11 cellular contexts compared by ENCODE assay signal in genomic region chr3:127698264-127699097, GRCh38. TPM values are rescaled to one million over a fixed set of nuclear protein-coding genes. Genes with fewer than 3 reads are reported as not detected.
A peak's percentile ranks its signal among the peaks of the same experiment; 100 is the strongest.
DNase-seq lines count a peak whose midpoint lies in the region; ATAC-seq, FAIRE-seq and TF ChIP-seq lines count a peak whose summit lies in the region.
"Had no signal": no experiment of that assay in that cellular context is flagged by ENCODE, and none has a peak within 500 bp of the region (broad histone marks: within the 10 kb centered on the region; RNA-seq: fewer than 3 reads in every experiment).

No MANE protein-coding gene starts in this region.

- no peaks in the 10 kb centered on the region for H3K79me2 ChIP-seq in HepG2 (ENCODE audit: insufficient read depth, low read length)

- peak overlapping the region in 1 of 10 donors; percentile 16 for H3K4me3 Mint-ChIP-seq in naive thymus-derived CD4-positive, alpha-beta T cell
- H3K4me3 Mint-ChIP-seq: activated CD8-positive, alpha-beta memory T cell treated with anti-CD3 and anti-CD28 coated beads, Interleukin-2, amount 10 ng/mL, durations not matched to agents 7 days and 5 days had no signal

- no peak overlapping the region for H3K27ac Mint-ChIP-seq in naive thymus-derived CD4-positive, alpha-beta T cell
- H3K27ac Mint-ChIP-seq: activated CD8-positive, alpha-beta memory T cell treated with anti-CD3 and anti-CD28 coated beads, Interleukin-2, amount 10 ng/mL, durations not matched to agents 7 days and 5 days had no signal

- CTCF ChIA-PET in HepG2 (lab: Yijun Ruan, JAX; ENCODE audit: low intra/inter-chr PET ratio, low total read pairs): no interaction called here
- CTCF ChIA-PET in naive thymus-derived CD4-positive, alpha-beta T cell (lab: Charles Lee): no interaction called here

- H3K4me3 ChIP-seq in liver (ENCODE audit: low read depth in 1 of 3, low read length in 3 of 3): no peak overlapping the region
- no peak overlapping the region; a peak in 1 of 6 replicates for H3K4me3 ChIP-seq in HepG2 (replicated peaks in 1 of 3; ENCODE audit: insufficient read depth in 1 of 3, low read depth in 2 of 3, low read length in 3 of 3)
- no peak overlapping the region for H3K4me3 ChIP-seq in heart right ventricle
- H3K4me3 ChIP-seq in naive thymus-derived CD4-positive, alpha-beta T cell (ENCODE audit: low read length): no peak overlapping the region

- ATAC-seq in HepG2: no peak
- peak in 2 of 8 donors; percentile 1 to 9 for ATAC-seq in heart right ventricle
- no peak for ATAC-seq in naive thymus-derived CD4-positive, alpha-beta T cell
- ATAC-seq in GM19351 (IDR thresholded peaks at IDR 0.05; ENCODE audit: unreplicated experiment): no peak

- peak overlapping the region; percentile 80 to 87 for H3K27ac ChIP-seq in liver (ENCODE audit: low read depth in 1 of 2, low read length in 2 of 2)
- H3K27ac ChIP-seq in HepG2 (ENCODE audit: extremely low read length, insufficient read depth, low read length): no peak overlapping the region
- peak overlapping the region; percentile 89 to 99 (median 95) for H3K27ac ChIP-seq in heart right ventricle
- H3K27ac ChIP-seq in naive thymus-derived CD4-positive, alpha-beta T cell (ENCODE audit: low read depth, low read length): no peak overlapping the region
- H3K27ac ChIP-seq: neutrophil had no signal

- H3K9me3 Mint-ChIP-seq in naive thymus-derived CD4-positive, alpha-beta T cell: peaks cover 0 to 5% (median 0%) of the 10 kb centered on the region in 11 donors

- no peak for TF ChIP-seq POLR2A in HepG2 (IDR thresholded peaks at IDR 0.05; ENCODE audit: insufficient read depth in 1 of 2, low read depth in 2 of 2, low read length in 2 of 2)

- in situ Hi-C loops in HepG2 (cut with HindIII; ENCODE audit: extremely low pct_ligation_motif_present, low pct_unique_long_range_greater_than_20kb): no loop called here

- no peaks in the 10 kb centered on the region for H3K9me3 ChIP-seq in liver (ENCODE audit: control insufficient read depth in 4 of 4, low read length in 3 of 4)
- no peaks in the 10 kb centered on the region for H3K9me3 ChIP-seq in HepG2 (ENCODE audit: low read length)
- no peaks in the 10 kb centered on the region for H3K9me3 ChIP-seq in heart right ventricle
- no peaks in the 10 kb centered on the region for H3K9me3 ChIP-seq in naive thymus-derived CD4-positive, alpha-beta T cell (ENCODE audit: control insufficient read depth in 2 of 3, low read length in 3 of 3)
- H3K9me3 ChIP-seq: neutrophil had no signal

- H3K36me3 Mint-ChIP-seq in naive thymus-derived CD4-positive, alpha-beta T cell: peaks cover 0 to 5% (median 0%) of the 10 kb centered on the region in 5 donors
- H3K36me3 Mint-ChIP-seq: activated CD8-positive, alpha-beta memory T cell treated with anti-CD3 and anti-CD28 coated beads, Interleukin-2, amount 10 ng/mL, durations not matched to agents 7 days and 5 days had no signal

- TF ChIP-seq EP300 in HepG2 (IDR thresholded peaks at IDR 0.05; ENCODE audit: low read depth in 2 of 2, low read length in 2 of 2): no peak
- TF ChIP-seq EP300 in HepG2 (CRISPR knock-in tag; IDR thresholded peaks at IDR 0.05; ENCODE audit: borderline replicate concordance): no peak

- TF ChIP-seq CTCF in liver (IDR thresholded peaks at IDR 0.05; ENCODE audit: low read depth, low read length, missing input control) (no peak), HepG2 (CRISPR knock-in tag; IDR thresholded peaks at IDR 0.05) (no peak), heart right ventricle (IDR thresholded peaks at IDR 0.05) (no peak)

- DNase-seq in HepG2 (ENCODE audit: low spot score) (no peak), heart right ventricle (no peak), posterior vena cava (ENCODE audit: low spot score) (peak; percentile 69), NOMO-1 treated with DMSO at 0.1 percent for 48 hours (lab: John Stamatoyannopoulos, UW; ENCODE audit: unreplicated experiment) (no peak)
- no peak for DNase-seq in naive thymus-derived CD4-positive, alpha-beta T cell
- no peak for DNase-seq in activated effector memory CD4-positive, alpha-beta T cell treated with anti-CD3 and anti-CD28 coated beads, Interleukin-2, amount 50 U/mL, for 16 hours
- DNase-seq: activated CD8-positive, alpha-beta memory T cell treated with anti-CD3 and anti-CD28 coated beads, Interleukin-2, amount 10 ng/mL, durations not matched to agents 7 days and 5 days; NCI-H510A had no signal

- 84% methylated on average over 8 of the region's 8 CpGs for WGBS in liver
- WGBS in HepG2 (ENCODE audit: low lambda C conversion rate): 43% methylated on average over 7 of the region's 8 CpGs
- 52 to 65% methylated on average over 8 of the region's 8 CpGs for WGBS in heart right ventricle, 2 donors

- H3K36me3 ChIP-seq in liver (ENCODE audit: control insufficient read depth in 4 of 4, insufficient read depth in 3 of 4, low read depth in 1 of 4, low read length in 3 of 4) (peaks cover 0 to 4% (median 2%) of the 10 kb centered on the region in 4 donors), HepG2 (replicated peaks in 1 of 2; ENCODE audit: control insufficient read depth in 1 of 2, insufficient read depth in 2 of 2, low read length in 2 of 2) (no peaks in the 10 kb centered on the region), heart right ventricle (peaks cover 0 to 26% (median 4%) of the 10 kb centered on the region in 9 donors)
- H3K36me3 ChIP-seq in naive thymus-derived CD4-positive, alpha-beta T cell (ENCODE audit: control insufficient read depth in 2 of 3, insufficient read depth in 3 of 3, low read length in 3 of 3): no peaks in the 10 kb centered on the region
- H3K36me3 ChIP-seq: neutrophil had no signal

- H3K9ac ChIP-seq in liver (ENCODE audit: low read depth in 1 of 2, low read length in 2 of 2) (no peak overlapping the region), HepG2 (ENCODE audit: insufficient read depth, low read depth, low read length) (no peak overlapping the region)

- no TSS peak for BruUV-seq in HepG2 (replicated peaks; lab: Mats Ljungman, UMichigan)

- intact Hi-C loops in HepG2 (cut with micrococcal nuclease; ENCODE audit: unreplicated experiment) (loop anchor here (10.0 kb wide), 2 partner anchors 104 to 136 kb away; partner anchors contain the start of genes MCM2 and TPRA1), heart right ventricle (cut with DNase I) (loop anchor here in 8 of 10 donors (1.0 to 10.0 kb wide), 9 partner anchors 48 to 276 kb away; partner anchors contain the start of gene MGLL (in 4 of the 8)), posterior vena cava (cut with DNase I) (loop anchor here (5.0 kb wide), 2 partner anchors 39 to 119 kb away; no protein-coding TSS in a partner anchor)
- intact Hi-C loops in naive thymus-derived CD4-positive, alpha-beta T cell (cut with micrococcal nuclease): no loop called here

- peaks cover 0 to 5% (median 0%) of the 10 kb centered on the region in 5 donors for H3K27me3 Mint-ChIP-seq in naive thymus-derived CD4-positive, alpha-beta T cell
- H3K27me3 Mint-ChIP-seq: activated CD8-positive, alpha-beta memory T cell treated with anti-CD3 and anti-CD28 coated beads, Interleukin-2, amount 10 ng/mL, durations not matched to agents 7 days and 5 days had no signal

- H3K4me1 ChIP-seq in liver (ENCODE audit: control insufficient read depth in 4 of 4, insufficient read depth in 4 of 4, low read length in 3 of 4) (peaks cover 11 to 59% (median 50%) of the 10 kb centered on the region in 4 donors), HepG2 (ENCODE audit: insufficient read depth, low read length) (peaks cover 12% of the 10 kb centered on the region), heart right ventricle (peaks cover 55 to 93% (median 73%) of the 10 kb centered on the region in 9 donors)
- no peaks in the 10 kb centered on the region for H3K4me1 ChIP-seq in naive thymus-derived CD4-positive, alpha-beta T cell (ENCODE audit: control insufficient read depth in 2 of 2, insufficient read depth in 2 of 2, low read length in 2 of 2)

- H3K4me2 ChIP-seq in HepG2 (ENCODE audit: low read depth, low read length): no peak overlapping the region

- H2AFZ ChIP-seq in HepG2 (ENCODE audit: low read length): no peak overlapping the region

- H3K27me3 ChIP-seq in liver (ENCODE audit: control insufficient read depth in 4 of 4, insufficient read depth in 4 of 4, low read length in 3 of 4) (no peaks in the 10 kb centered on the region), HepG2 (ENCODE audit: control insufficient read depth in 1 of 2, insufficient read depth in 2 of 2, low read length in 2 of 2) (peaks cover 0 to 2% of the 10 kb centered on the region in 2 experiments; a peak in 2 of 5 replicates), heart right ventricle (no peaks in the 10 kb centered on the region)
- no peaks in the 10 kb centered on the region for H3K27me3 ChIP-seq in naive thymus-derived CD4-positive, alpha-beta T cell (ENCODE audit: control insufficient read depth in 2 of 2, insufficient read depth in 2 of 2, low read length in 2 of 2)
- H3K27me3 ChIP-seq: neutrophil had no signal

- H3K4me1 Mint-ChIP-seq in naive thymus-derived CD4-positive, alpha-beta T cell: peaks cover 0 to 5% (median 3%) of the 10 kb centered on the region in 7 donors

- POLR2A ChIA-PET in HepG2 (lab: Yijun Ruan, JAX): no interaction called here
- POLR2A ChIA-PET in naive thymus-derived CD4-positive, alpha-beta T cell (lab: Charles Lee): interaction anchor here (0.6 to 1.0 kb wide), 3 partner anchors 10 to 27 kb away, joined by 3 to 5 read pairs (median 3); no protein-coding TSS in a partner anchor

- no peak for FAIRE-seq in HepG2 (lab: Jason Lieb, UNC)

- no peaks in the 10 kb centered on the region for H4K20me1 ChIP-seq in HepG2 (ENCODE audit: insufficient read depth, low read length)

- TF ChIP-seq RAD21 in liver (IDR thresholded peaks at IDR 0.05) (no peak), HepG2 (CRISPR knock-in tag; IDR thresholded peaks at IDR 0.05) (no peak)

RNA-seq across cellular contexts. Expression of gene ABTB1, which starts 25.7 kb away (rescaled TPM):
- total RNA-seq in liver: 1 to 10 TPM; 9.7 to 9.8 TPM
- 10 to 100 TPM; 12.1 to 14.1 TPM for polyA plus RNA-seq in liver
- 0.24 and 0.42 TPM in 2 replicates for total RNA-seq in HepG2 (2016; rRNA removed; fragmentation: Illumina TruSeq; extraction: Trizol)
- total RNA-seq in HepG2 (2016; cell fraction: cytosol; rRNA removed; fragmentation: Illumina TruSeq; extraction: Trizol; ENCODE audit: low read depth): 0.09 and 0.30 TPM in 2 replicates
- total RNA-seq in HepG2 (2016; cell fraction: insoluble cytoplasmic fraction; rRNA removed; fragmentation: Illumina TruSeq; extraction: Trizol): 0.13 and 0.30 TPM in 2 replicates
- total RNA-seq in HepG2 (2016; cell fraction: membrane; rRNA removed; fragmentation: Illumina TruSeq; extraction: Trizol): 0.56 and 0.72 TPM in 2 replicates
- 1.0 and 2.3 TPM in 2 replicates for total RNA-seq in HepG2 (2016; cell fraction: nucleus; rRNA removed; fragmentation: Illumina TruSeq; extraction: Trizol)
- 14.5 and 17.9 TPM in 2 replicates for polyA plus RNA-seq in HepG2 (2011; rRNA removed)
- 12.3 and 15.2 TPM in 2 replicates for polyA plus RNA-seq in HepG2 (2011; cell fraction: cytosol; rRNA removed)
- 97.1 and 99.3 TPM in 2 replicates for polyA plus RNA-seq in HepG2 (2011; cell fraction: nucleus; rRNA removed)
- 7.0 and 10.3 TPM in 2 replicates for polyA plus RNA-seq in HepG2 (2012)
- 0.44 and 0.71 TPM in 2 replicates for polyA plus RNA-seq in HepG2 (2016; cell fraction: cytosol; fragmentation: Illumina TruSeq; extraction: Trizol; ENCODE audit: low read depth)
- polyA plus RNA-seq in HepG2 (2016; cell fraction: insoluble cytoplasmic fraction; fragmentation: Illumina TruSeq; extraction: Trizol; ENCODE audit: low read depth): 0.98 and 1.0 TPM in 2 replicates
- polyA plus RNA-seq in HepG2 (2016; cell fraction: membrane; fragmentation: Illumina TruSeq; extraction: Trizol; ENCODE audit: low read depth): 0.39 and 0.88 TPM in 2 replicates
- 2.9 and 3.4 TPM in 2 replicates for polyA plus RNA-seq in HepG2 (2016; cell fraction: nucleus; fragmentation: Illumina TruSeq; extraction: Trizol; ENCODE audit: insufficient read depth, low read depth)
- 33.1 and 57.2 TPM in 2 replicates for polyA minus RNA-seq in HepG2 (2011; rRNA and poly(A)+ RNA removed; ENCODE audit: low replicate concordance)
- 6.9 and 10.2 TPM in 2 replicates for polyA minus RNA-seq in HepG2 (2011; cell fraction: cytosol; rRNA and poly(A)+ RNA removed)
- polyA minus RNA-seq in HepG2 (2011; cell fraction: nucleus; rRNA and poly(A)+ RNA removed): 15.7 and 18.6 TPM in 2 replicates
- 10 to 100 TPM; 19.6 to 47.9 (median 23.9) TPM for total RNA-seq in heart right ventricle
- polyA plus RNA-seq in heart right ventricle: 10 to 100 TPM; 36.0 to 56.3 TPM
- 10 to 100 TPM; 27.7 to 28.9 TPM for total RNA-seq in posterior vena cava
- 100 to 1,000 TPM in 4 of 5 experiments, 10 to 100 TPM in 1; 26.7 to 182 (median 124) TPM for total RNA-seq in naive thymus-derived CD4-positive, alpha-beta T cell
- polyA plus RNA-seq in naive thymus-derived CD4-positive, alpha-beta T cell: 10 to 100 TPM; 67.4 to 86.8 TPM

Comparison
In these comparisons a context has a peak if more than half of its experiments do, and no peak if none do; other contexts are left out.
1. H3K27ac ChIP-seq: peak in liver (2 of 2) and heart right ventricle (10 of 10); none in HepG2 (single experiment) and naive thymus-derived CD4-positive, alpha-beta T cell (single experiment).
2. intact Hi-C loops: an anchor here in HepG2 (10.0 kb wide), heart right ventricle (1.0 to 10.0 kb wide) and posterior vena cava (5.0 kb wide); none called in naive thymus-derived CD4-positive, alpha-beta T cell.